ENCODE assay signal across 9 cellular contexts in the genomic region with DNA sequence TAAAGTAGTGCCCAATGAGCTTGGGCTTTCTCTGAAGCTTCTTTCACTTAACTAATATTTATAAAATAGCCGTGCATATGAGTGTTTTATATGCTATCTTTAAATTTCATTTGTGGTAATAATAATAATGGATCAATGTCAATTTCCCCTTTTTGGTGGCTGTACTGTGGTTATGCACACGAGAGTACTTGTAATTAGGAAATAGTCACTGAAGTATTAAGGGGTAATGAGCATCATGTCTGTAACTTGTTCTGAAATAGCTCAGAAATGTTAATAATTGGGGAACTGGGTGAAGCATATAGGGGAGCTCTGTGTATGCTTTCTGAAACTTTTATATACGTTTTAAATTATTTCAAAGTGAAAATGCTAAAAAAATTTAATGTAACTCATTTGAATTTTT. TPM values are rescaled to one million over a fixed set of nuclear protein-coding genes. Genes with fewer than 3 reads are reported as not detected.
"Had no signal": no experiment of that assay in that cellular context is flagged by ENCODE, and none has a peak within 500 bp of the region (broad histone marks: within the 10 kb centered on the region; RNA-seq: fewer than 3 reads in every experiment).

No MANE protein-coding gene starts in this region.

- H3K9me3 Mint-ChIP-seq: GM23338, H9 had no signal

- DNase-seq: H9, HCEC 1CT, IMR-90 had no signal

- H3K27ac Mint-ChIP-seq: GM23338 had no signal

- H3K4me2 ChIP-seq: GM23338 had no signal

- ATAC-seq: GM23338, K562 had no signal

- H3K4me3 ChIP-seq: GM23338, K562 had no signal

- H2AFZ ChIP-seq: GM23338 had no signal

- FAIRE-seq: H1, H54, HTR-8/SVneo, K562 had no signal

- H3K4me3 Mint-ChIP-seq: GM23338, H9 had no signal

RNA-seq across cellular contexts. Expression of a gene that starts 7.0 kb away (rescaled TPM):
- total RNA-seq: GM23338, H1, H9, HT-29, IMR-90, K562 had no signal
- polyA plus RNA-seq: GM23338, H1, IMR-90, K562 had no signal

RNA-seq across cellular contexts. Expression of a gene that starts 8.4 kb away (rescaled TPM):
- total RNA-seq: GM23338, H1, H9, HT-29, IMR-90, K562 had no signal
- polyA plus RNA-seq: GM23338, H1, IMR-90, K562 had no signal

RNA-seq across cellular contexts. Expression of a gene that starts 16.0 kb away (rescaled TPM):
- total RNA-seq: GM23338, H1, H9, HT-29, IMR-90, K562 had no signal
- polyA plus RNA-seq: GM23338, H1, IMR-90, K562 had no signal

RNA-seq across cellular contexts. Expression of a gene that starts 20.6 kb away (rescaled TPM):
- total RNA-seq: GM23338, H1, H9, HT-29, IMR-90 had no signal
- polyA plus RNA-seq: GM23338, H1, IMR-90, K562 had no signal
